ENCODE assay signal across 1 cellular context in genomic region chr7:48042216-48042615, GRCh38.
TF ChIP-seq lines count a peak whose summit lies in the region.

No MANE protein-coding gene starts in this region.

TF ChIP-seq in GM23338, 12 proteins besides CTCF, POLR2A, EP300 and RAD21 (continued from another document):
- TF ChIP-seq, protein P1, sequence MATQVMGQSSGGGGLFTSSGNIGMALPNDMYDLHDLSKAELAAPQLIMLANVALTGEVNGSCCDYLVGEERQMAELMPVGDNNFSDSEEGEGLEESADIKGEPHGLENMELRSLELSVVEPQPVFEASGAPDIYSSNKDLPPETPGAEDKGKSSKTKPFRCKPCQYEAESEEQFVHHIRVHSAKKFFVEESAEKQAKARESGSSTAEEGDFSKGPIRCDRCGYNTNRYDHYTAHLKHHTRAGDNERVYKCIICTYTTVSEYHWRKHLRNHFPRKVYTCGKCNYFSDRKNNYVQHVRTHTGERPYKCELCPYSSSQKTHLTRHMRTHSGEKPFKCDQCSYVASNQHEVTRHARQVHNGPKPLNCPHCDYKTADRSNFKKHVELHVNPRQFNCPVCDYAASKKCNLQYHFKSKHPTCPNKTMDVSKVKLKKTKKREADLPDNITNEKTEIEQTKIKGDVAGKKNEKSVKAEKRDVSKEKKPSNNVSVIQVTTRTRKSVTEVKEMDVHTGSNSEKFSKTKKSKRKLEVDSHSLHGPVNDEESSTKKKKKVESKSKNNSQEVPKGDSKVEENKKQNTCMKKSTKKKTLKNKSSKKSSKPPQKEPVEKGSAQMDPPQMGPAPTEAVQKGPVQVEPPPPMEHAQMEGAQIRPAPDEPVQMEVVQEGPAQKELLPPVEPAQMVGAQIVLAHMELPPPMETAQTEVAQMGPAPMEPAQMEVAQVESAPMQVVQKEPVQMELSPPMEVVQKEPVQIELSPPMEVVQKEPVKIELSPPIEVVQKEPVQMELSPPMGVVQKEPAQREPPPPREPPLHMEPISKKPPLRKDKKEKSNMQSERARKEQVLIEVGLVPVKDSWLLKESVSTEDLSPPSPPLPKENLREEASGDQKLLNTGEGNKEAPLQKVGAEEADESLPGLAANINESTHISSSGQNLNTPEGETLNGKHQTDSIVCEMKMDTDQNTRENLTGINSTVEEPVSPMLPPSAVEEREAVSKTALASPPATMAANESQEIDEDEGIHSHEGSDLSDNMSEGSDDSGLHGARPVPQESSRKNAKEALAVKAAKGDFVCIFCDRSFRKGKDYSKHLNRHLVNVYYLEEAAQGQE (IDR thresholded peaks at IDR 0.05; ENCODE audit: unreplicated experiment), result no peak
- TF ChIP-seq STAT1 (IDR thresholded peaks at IDR 0.05; ENCODE audit: unreplicated experiment), result no peak
- TF ChIP-seq NANOG (IDR thresholded peaks at IDR 0.05; ENCODE audit: borderline replicate concordance), result no peak
- TF ChIP-seq JUNB (IDR thresholded peaks at IDR 0.05; ENCODE audit: unreplicated experiment), result no peak
- TF ChIP-seq ETS1 (IDR thresholded peaks at IDR 0.05), result no peak
- TF ChIP-seq, protein P2, sequence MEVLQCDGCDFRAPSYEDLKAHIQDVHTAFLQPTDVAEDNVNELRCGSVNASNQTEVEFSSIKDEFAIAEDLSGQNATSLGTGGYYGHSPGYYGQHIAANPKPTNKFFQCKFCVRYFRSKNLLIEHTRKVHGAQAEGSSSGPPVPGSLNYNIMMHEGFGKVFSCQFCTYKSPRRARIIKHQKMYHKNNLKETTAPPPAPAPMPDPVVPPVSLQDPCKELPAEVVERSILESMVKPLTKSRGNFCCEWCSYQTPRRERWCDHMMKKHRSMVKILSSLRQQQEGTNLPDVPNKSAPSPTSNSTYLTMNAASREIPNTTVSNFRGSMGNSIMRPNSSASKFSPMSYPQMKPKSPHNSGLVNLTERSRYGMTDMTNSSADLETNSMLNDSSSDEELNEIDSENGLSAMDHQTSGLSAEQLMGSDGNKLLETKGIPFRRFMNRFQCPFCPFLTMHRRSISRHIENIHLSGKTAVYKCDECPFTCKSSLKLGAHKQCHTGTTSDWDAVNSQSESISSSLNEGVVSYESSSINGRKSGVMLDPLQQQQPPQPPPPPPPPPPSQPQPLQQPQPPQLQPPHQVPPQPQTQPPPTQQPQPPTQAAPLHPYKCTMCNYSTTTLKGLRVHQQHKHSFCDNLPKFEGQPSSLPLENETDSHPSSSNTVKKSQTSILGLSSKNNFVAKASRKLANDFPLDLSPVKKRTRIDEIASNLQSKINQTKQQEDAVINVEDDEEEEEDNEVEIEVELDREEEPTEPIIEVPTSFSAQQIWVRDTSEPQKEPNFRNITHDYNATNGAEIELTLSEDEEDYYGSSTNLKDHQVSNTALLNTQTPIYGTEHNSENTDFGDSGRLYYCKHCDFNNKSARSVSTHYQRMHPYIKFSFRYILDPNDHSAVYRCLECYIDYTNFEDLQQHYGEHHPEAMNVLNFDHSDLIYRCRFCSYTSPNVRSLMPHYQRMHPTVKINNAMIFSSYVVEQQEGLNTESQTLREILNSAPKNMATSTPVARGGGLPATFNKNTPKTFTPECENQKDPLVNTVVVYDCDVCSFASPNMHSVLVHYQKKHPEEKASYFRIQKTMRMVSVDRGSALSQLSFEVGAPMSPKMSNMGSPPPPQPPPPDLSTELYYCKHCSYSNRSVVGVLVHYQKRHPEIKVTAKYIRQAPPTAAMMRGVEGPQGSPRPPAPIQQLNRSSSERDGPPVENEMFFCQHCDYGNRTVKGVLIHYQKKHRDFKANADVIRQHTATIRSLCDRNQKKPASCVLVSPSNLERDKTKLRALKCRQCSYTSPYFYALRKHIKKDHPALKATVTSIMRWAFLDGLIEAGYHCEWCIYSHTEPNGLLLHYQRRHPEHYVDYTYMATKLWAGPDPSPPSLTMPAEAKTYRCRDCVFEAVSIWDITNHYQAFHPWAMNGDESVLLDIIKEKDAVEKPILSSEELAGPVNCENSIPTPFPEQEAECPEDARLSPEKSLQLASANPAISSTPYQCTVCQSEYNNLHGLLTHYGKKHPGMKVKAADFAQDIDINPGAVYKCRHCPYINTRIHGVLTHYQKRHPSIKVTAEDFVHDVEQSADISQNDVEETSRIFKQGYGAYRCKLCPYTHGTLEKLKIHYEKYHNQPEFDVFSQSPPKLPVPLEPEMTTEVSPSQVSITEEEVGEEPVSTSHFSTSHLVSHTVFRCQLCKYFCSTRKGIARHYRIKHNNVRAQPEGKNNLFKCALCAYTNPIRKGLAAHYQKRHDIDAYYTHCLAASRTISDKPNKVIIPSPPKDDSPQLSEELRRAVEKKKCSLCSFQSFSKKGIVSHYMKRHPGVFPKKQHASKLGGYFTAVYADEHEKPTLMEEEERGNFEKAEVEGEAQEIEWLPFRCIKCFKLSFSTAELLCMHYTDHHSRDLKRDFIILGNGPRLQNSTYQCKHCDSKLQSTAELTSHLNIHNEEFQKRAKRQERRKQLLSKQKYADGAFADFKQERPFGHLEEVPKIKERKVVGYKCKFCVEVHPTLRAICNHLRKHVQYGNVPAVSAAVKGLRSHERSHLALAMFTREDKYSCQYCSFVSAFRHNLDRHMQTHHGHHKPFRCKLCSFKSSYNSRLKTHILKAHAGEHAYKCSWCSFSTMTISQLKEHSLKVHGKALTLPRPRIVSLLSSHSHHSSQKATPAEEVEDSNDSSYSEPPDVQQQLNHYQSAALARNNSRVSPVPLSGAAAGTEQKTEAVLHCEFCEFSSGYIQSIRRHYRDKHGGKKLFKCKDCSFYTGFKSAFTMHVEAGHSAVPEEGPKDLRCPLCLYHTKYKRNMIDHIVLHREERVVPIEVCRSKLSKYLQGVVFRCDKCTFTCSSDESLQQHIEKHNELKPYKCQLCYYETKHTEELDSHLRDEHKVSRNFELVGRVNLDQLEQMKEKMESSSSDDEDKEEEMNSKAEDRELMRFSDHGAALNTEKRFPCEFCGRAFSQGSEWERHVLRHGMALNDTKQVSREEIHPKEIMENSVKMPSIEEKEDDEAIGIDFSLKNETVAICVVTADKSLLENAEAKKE (CRISPR knock-in tag; IDR thresholded peaks at IDR 0.05), result no peak
- TF ChIP-seq POLR2AphosphoS5 (IDR thresholded peaks at IDR 0.05; ENCODE audit: low read depth), result no peak
- TF ChIP-seq ZNF114 (CRISPR knock-in tag; IDR thresholded peaks at IDR 0.05), result no peak
- no peak for TF ChIP-seq EZH2phosphoT487 (IDR thresholded peaks at IDR 0.05; ENCODE audit: unreplicated experiment)
